16 cellular contexts compared by ENCODE assay signal in the genomic region with DNA sequence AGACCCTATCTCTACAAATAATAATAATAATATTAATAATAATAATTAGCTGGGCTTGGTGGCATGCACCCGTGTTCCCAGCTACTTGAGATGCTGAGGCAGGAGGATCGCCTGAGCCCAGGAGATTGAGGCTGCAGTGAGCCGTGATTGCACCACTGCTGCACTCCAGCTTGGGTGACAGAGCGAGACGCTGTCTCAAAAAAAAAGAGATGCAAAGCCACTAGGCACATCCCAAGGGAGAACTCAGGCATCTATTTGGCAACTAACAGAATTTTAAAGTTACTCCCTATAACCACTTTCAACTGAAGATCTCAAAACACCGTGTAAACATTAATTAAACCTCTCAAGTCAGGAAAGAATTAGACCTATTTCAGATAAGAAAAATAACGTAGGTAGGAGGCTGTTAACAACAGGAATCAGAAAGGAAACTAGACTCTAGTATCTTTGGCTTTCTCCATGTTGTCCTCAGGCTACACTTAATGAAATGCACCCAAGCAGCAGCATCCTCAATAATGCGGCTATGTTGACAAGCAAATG. TPM values are rescaled to one million over a fixed set of nuclear protein-coding genes. Genes with fewer than 3 reads are reported as not detected.
DNase-seq lines count a peak whose midpoint lies in the region; ATAC-seq, FAIRE-seq and TF ChIP-seq lines count a peak whose summit lies in the region.
"Had no signal": no experiment of that assay in that cellular context is flagged by ENCODE, and none has a peak within 500 bp of the region (broad histone marks: within the 10 kb centered on the region; RNA-seq: fewer than 3 reads in every experiment).

No MANE protein-coding gene starts in this region.

- ATAC-seq in upper lobe of left lung (ENCODE audit: low FRiP score in 2 of 2): no peak
- ATAC-seq: gastroesophageal sphincter had no signal

- WGBS in upper lobe of left lung, 2 donors: 61 to 69% methylated on average over 8 of the region's 8 CpGs

- peaks cover 5% of the 10 kb centered on the region for H3K9me1 ChIP-seq in keratinocyte (ENCODE audit: control insufficient read depth, extremely low read depth, insufficient read depth, low read length)

- H3K9me2 ChIP-seq in SU-DHL-6 (replicated peaks; ENCODE audit: insufficient read depth, low read length): no peaks in the 10 kb centered on the region

- no peaks in the 10 kb centered on the region for H3K36me3 ChIP-seq in A673 (ENCODE audit: insufficient read depth, low read length, poor library complexity, severe bottlenecking)
- H3K36me3 ChIP-seq in GM06990 (ENCODE audit: control insufficient read depth, insufficient read depth, low read length): no peaks in the 10 kb centered on the region
- no peaks in the 10 kb centered on the region for H3K36me3 ChIP-seq in SU-DHL-6 (ENCODE audit: low read length)
- peaks cover 1 to 14% of the 10 kb centered on the region in 2 experiments for H3K36me3 ChIP-seq in keratinocyte (ENCODE audit: control insufficient read depth in 2 of 2, extremely low read depth in 1 of 2, insufficient read depth in 2 of 2, low read length in 2 of 2)
- no peaks in the 10 kb centered on the region for H3K36me3 ChIP-seq in upper lobe of left lung
- H3K36me3 ChIP-seq in WERI-Rb-1: peaks cover 5% of the 10 kb centered on the region; the same call in 1 of the 2 replicates
- H3K36me3 ChIP-seq in osteoblast (ENCODE audit: insufficient read depth, low read length): no peaks in the 10 kb centered on the region
- H3K36me3 ChIP-seq: gastroesophageal sphincter had no signal

- no peak for TF ChIP-seq CTCF in A673 (conservative IDR thresholded peaks at IDR 0.05; ENCODE audit: low read depth, low read length)
- no peak for TF ChIP-seq CTCF in GM06990 (IDR thresholded peaks at IDR 0.05; ENCODE audit: insufficient read depth, low read length, poor library complexity, severe bottlenecking)
- TF ChIP-seq CTCF in SU-DHL-6 (IDR thresholded peaks at IDR 0.05; ENCODE audit: insufficient read depth, low read length, poor library complexity, severe bottlenecking): no peak
- TF ChIP-seq CTCF in keratinocyte (optimal IDR thresholded peaks at IDR 0.05 in 1 of 3, IDR thresholded peaks at IDR 0.05 in 1 of 3, conservative IDR thresholded peaks at IDR 0.05 in 1 of 3; ENCODE audit: extremely low read depth in 1 of 3, insufficient read depth in 2 of 3, low read length in 3 of 3): no peak
- no peak for TF ChIP-seq CTCF in upper lobe of left lung (IDR thresholded peaks at IDR 0.05)
- TF ChIP-seq CTCF in WERI-Rb-1 (IDR thresholded peaks at IDR 0.05; ENCODE audit: low read depth, low read length): no peak
- TF ChIP-seq CTCF in osteoblast (IDR thresholded peaks at IDR 0.05; ENCODE audit: extremely low read depth, low read depth, low read length): no peak

- H3K79me2 ChIP-seq in SU-DHL-6 (ENCODE audit: insufficient read depth, low read length): peaks cover 65% of the 10 kb centered on the region
- peaks cover 78% of the 10 kb centered on the region for H3K79me2 ChIP-seq in keratinocyte (ENCODE audit: control insufficient read depth, insufficient read depth, low read length)
- H3K79me2 ChIP-seq in osteoblast (ENCODE audit: insufficient read depth, low read length): peaks cover 69% of the 10 kb centered on the region

- dilution Hi-C loops in keratinocyte (cut with MboI; ENCODE audit: extremely low pct_ligation_motif_present, low sequenced_read_pairs): no loop called here

- no peaks in the 10 kb centered on the region for H3K9me3 ChIP-seq in A673 (ENCODE audit: low read depth, low read length, poor library complexity, severe bottlenecking)
- H3K9me3 ChIP-seq in SU-DHL-6 (ENCODE audit: insufficient read depth, low read length): no peaks in the 10 kb centered on the region
- no peaks in the 10 kb centered on the region for H3K9me3 ChIP-seq in keratinocyte (ENCODE audit: control insufficient read depth, low read depth, low read length)
- H3K9me3 ChIP-seq in upper lobe of left lung: peaks cover 0 to 3% (median 0%) of the 10 kb centered on the region in 4 donors
- H3K9me3 ChIP-seq in WERI-Rb-1 (ENCODE audit: severe bottlenecking): no peaks in the 10 kb centered on the region
- H3K9me3 ChIP-seq in osteoblast (ENCODE audit: low read depth, low read length): no peaks in the 10 kb centered on the region
- H3K9me3 ChIP-seq: gastroesophageal sphincter had no signal

- H3K27me3 ChIP-seq in A673 (replicated peaks; ENCODE audit: insufficient read depth, low read depth, low read length, poor library complexity) (no peaks in the 10 kb centered on the region), GM06990 (replicated peaks; ENCODE audit: control insufficient read depth, insufficient read depth, low read length) (no peaks in the 10 kb centered on the region), SU-DHL-6 (ENCODE audit: low read length) (no peaks in the 10 kb centered on the region), keratinocyte (ENCODE audit: control insufficient read depth, extremely low read depth, insufficient read depth, low read length) (no peaks in the 10 kb centered on the region), upper lobe of left lung (no peaks in the 10 kb centered on the region), WERI-Rb-1 (ENCODE audit: insufficient read depth, low read depth, severe bottlenecking) (no peaks in the 10 kb centered on the region), osteoblast (ENCODE audit: insufficient read depth, low read length) (no peaks in the 10 kb centered on the region)
- H3K27me3 ChIP-seq: gastroesophageal sphincter had no signal

- H3F3A ChIP-seq in SU-DHL-6 (ENCODE audit: insufficient read depth): peaks cover 35% of the 10 kb centered on the region

- CTCF ChIA-PET in A673 (lab: Charles Lee): no interaction called here

- H3K4me1 ChIP-seq in A673 (ENCODE audit: insufficient read depth, low read length, poor library complexity, severe bottlenecking) (peaks cover 10% of the 10 kb centered on the region), keratinocyte (ENCODE audit: control insufficient read depth, extremely low read depth, insufficient read depth, low read length) (peaks cover 26% of the 10 kb centered on the region), upper lobe of left lung (peaks cover 22 to 48% (median 27%) of the 10 kb centered on the region in 4 donors), osteoblast (ENCODE audit: insufficient read depth, low read length) (peaks cover 19% of the 10 kb centered on the region)

- intact Hi-C loops in A673 (cut with micrococcal nuclease; ENCODE audit: unreplicated experiment): no loop called here

- H3K4me2 ChIP-seq in SU-DHL-6 (ENCODE audit: low read depth, low read length, poor library complexity, severe bottlenecking) (peak overlapping the region; percentile 68), keratinocyte (ENCODE audit: control insufficient read depth, extremely low read depth, insufficient read depth, low read depth, low read length) (peak overlapping the region; percentile 100), osteoblast (ENCODE audit: insufficient read depth, low read length) (no peak overlapping the region)

- H3K4me3 ChIP-seq in A673 (ENCODE audit: low read depth, low read length, poor library complexity, severe bottlenecking) (no peak overlapping the region), GM06990 (replicated peaks; ENCODE audit: low read depth, low read length) (peak overlapping the region; percentile 32), SU-DHL-6 (ENCODE audit: insufficient read depth, low read length, poor library complexity, severe bottlenecking) (peak overlapping the region; percentile 33), keratinocyte (ENCODE audit: control insufficient read depth in 2 of 3, extremely low read depth in 1 of 3, insufficient read depth in 2 of 3, low read depth in 1 of 3, low read length in 3 of 3) (peak overlapping the region in 2 of 3 experiments; percentile 53 to 62), upper lobe of left lung (peak overlapping the region in 1 of 4 donors; percentile 99), WERI-Rb-1 (ENCODE audit: low read depth, low read length) (no peak overlapping the region), osteoblast (ENCODE audit: insufficient read depth, low read length) (no peak overlapping the region)
- H3K4me3 ChIP-seq: gastroesophageal sphincter had no signal

- FAIRE-seq in keratinocyte (lab: Jason Lieb, UNC): no peak
- FAIRE-seq: TTC549 had no signal

- H4K20me1 ChIP-seq in SU-DHL-6 (ENCODE audit: low read depth, low read length): no peaks in the 10 kb centered on the region
- H4K20me1 ChIP-seq in keratinocyte (ENCODE audit: control insufficient read depth, extremely low read depth, insufficient read depth, low read length): peaks cover 32% of the 10 kb centered on the region
- peaks cover 26% of the 10 kb centered on the region for H4K20me1 ChIP-seq in osteoblast (ENCODE audit: insufficient read depth, low read length)

- TF ChIP-seq EP300 in upper lobe of left lung (IDR thresholded peaks at IDR 0.05): no peak

- H3K9ac ChIP-seq in SU-DHL-6 (ENCODE audit: low read length): peak overlapping the region; percentile 40
- peak overlapping the region; percentile 37 for H3K9ac ChIP-seq in keratinocyte (ENCODE audit: control insufficient read depth, extremely low read depth, insufficient read depth, low read length)

- DNase-seq in A673 (ENCODE audit: low spot score): peak; percentile 41
- DNase-seq in GM06990 (ENCODE audit: extremely low read depth, insufficient read length): no peak
- no peak for DNase-seq in keratinocyte (ENCODE audit: low read depth, low spot score)
- no peak for DNase-seq in upper lobe of left lung
- no peak for DNase-seq in WERI-Rb-1
- no peak for DNase-seq in SHP77 (lab: John Stamatoyannopoulos, UW)
- no peak for DNase-seq in osteoblast (ENCODE audit: insufficient read length, low spot score, missing footprints)
- DNase-seq: activated naive CD4-positive, alpha-beta T cell; AML-193; DND-41; NCI-H1105; NCI-H524; posterior cingulate gyrus had no signal

- H2AFZ ChIP-seq in SU-DHL-6 (ENCODE audit: low read depth, low read length, severe bottlenecking): no peak overlapping the region
- no peak overlapping the region for H2AFZ ChIP-seq in keratinocyte (ENCODE audit: control insufficient read depth, low read length)
- H2AFZ ChIP-seq in osteoblast (ENCODE audit: low read length): no peak overlapping the region

- no peak for TF ChIP-seq POLR2A in upper lobe of left lung (IDR thresholded peaks at IDR 0.05)

- no TSS peak for BruUV-seq in A673 (replicated peaks; lab: Mats Ljungman, UMichigan)

- H3K27ac ChIP-seq in A673 (ENCODE audit: low read depth, low read length, poor library complexity, severe bottlenecking) (no peak overlapping the region), SU-DHL-6 (ENCODE audit: low read depth, low read length) (peak overlapping the region; percentile 85), keratinocyte (ENCODE audit: control insufficient read depth, insufficient read depth, low read length) (peak overlapping the region; percentile 27), upper lobe of left lung (peak overlapping the region in 2 of 4 donors; percentile 7 to 15), WERI-Rb-1 (no peak overlapping the region), osteoblast (ENCODE audit: low read depth, low read length) (no peak overlapping the region)
- H3K27ac ChIP-seq: gastroesophageal sphincter had no signal

- POLR2A ChIA-PET in A673 (lab: Charles Lee; ENCODE audit: low non-redundant PET): no interaction called here

RNA-seq across cellular contexts. Expression of a gene that starts 3.7 kb away (rescaled TPM):
- total RNA-seq in A673 (2021): 14.3 and 14.5 TPM in 2 replicates
- 31.8 to 48.3 TPM (median 33.5 TPM) in 3 replicates for polyA plus RNA-seq in keratinocyte
- 18.9 TPM for polyA plus RNA-seq in keratinocyte (2011; ENCODE audit: low read depth)
- 31.1 and 31.5 TPM in 2 replicates for polyA plus RNA-seq in keratinocyte (2011; cell fraction: cytosol; rRNA removed)
- 26.6 and 29.0 TPM in 2 replicates for polyA plus RNA-seq in keratinocyte (2011; cell fraction: nucleus; rRNA removed)
- polyA plus RNA-seq in keratinocyte (2012; ENCODE audit: low replicate concordance): 31.3 and 36.7 TPM in 2 replicates
- 31.8 to 54.8 TPM (median 49.1 TPM) in 3 replicates for polyA minus RNA-seq in keratinocyte
- polyA minus RNA-seq in keratinocyte (2011; cell fraction: cytosol; rRNA and poly(A)+ RNA removed): 45.1 TPM
- polyA minus RNA-seq in keratinocyte (2011; cell fraction: nucleus; rRNA and poly(A)+ RNA removed): 20.4 and 24.8 TPM in 2 replicates
- 10 to 100 TPM; 28.7 to 44.5 (median 37.4) TPM for total RNA-seq in upper lobe of left lung
- total RNA-seq in osteoblast: 14.5 and 19.7 TPM in 2 replicates

RNA-seq across cellular contexts. Expression of a gene that starts 59.7 kb away (rescaled TPM):
- total RNA-seq in A673 (2021) (3.2 and 4.8 TPM in 2 replicates), upper lobe of left lung (10 to 100 TPM; 37.7 to 94.1 (median 58.6) TPM), osteoblast (16.5 and 22.4 TPM in 2 replicates)
- 59.4 to 125 TPM (median 109 TPM) in 3 replicates for polyA plus RNA-seq in keratinocyte
- 26.0 TPM for polyA plus RNA-seq in keratinocyte (2011; ENCODE audit: low read depth)
- polyA plus RNA-seq in keratinocyte (2011; cell fraction: cytosol; rRNA removed): 129 and 227 TPM in 2 replicates
- 39.2 and 55.8 TPM in 2 replicates for polyA plus RNA-seq in keratinocyte (2011; cell fraction: nucleus; rRNA removed)
- 133 and 154 TPM in 2 replicates for polyA plus RNA-seq in keratinocyte (2012; ENCODE audit: low replicate concordance)
- 109 to 222 TPM (median 141 TPM) in 3 replicates for polyA minus RNA-seq in keratinocyte
- polyA minus RNA-seq in keratinocyte (2011; cell fraction: cytosol; rRNA and poly(A)+ RNA removed): 141 TPM
- polyA minus RNA-seq in keratinocyte (2011; cell fraction: nucleus; rRNA and poly(A)+ RNA removed): 17.9 and 19.2 TPM in 2 replicates

Comparison
In these comparisons a context has a peak if more than half of its experiments do, and no peak if none do; other contexts are left out.
1. H3K27ac ChIP-seq: peak in SU-DHL-6 (single experiment) and keratinocyte (single experiment); none in A673 (single experiment), WERI-Rb-1 (single experiment) and osteoblast (single experiment).
2. H3K4me3 ChIP-seq: peak in GM06990 (single experiment), SU-DHL-6 (single experiment) and keratinocyte (2 of 3); none in A673 (single experiment), WERI-Rb-1 (single experiment) and osteoblast (single experiment).